In the genomic region with DNA sequence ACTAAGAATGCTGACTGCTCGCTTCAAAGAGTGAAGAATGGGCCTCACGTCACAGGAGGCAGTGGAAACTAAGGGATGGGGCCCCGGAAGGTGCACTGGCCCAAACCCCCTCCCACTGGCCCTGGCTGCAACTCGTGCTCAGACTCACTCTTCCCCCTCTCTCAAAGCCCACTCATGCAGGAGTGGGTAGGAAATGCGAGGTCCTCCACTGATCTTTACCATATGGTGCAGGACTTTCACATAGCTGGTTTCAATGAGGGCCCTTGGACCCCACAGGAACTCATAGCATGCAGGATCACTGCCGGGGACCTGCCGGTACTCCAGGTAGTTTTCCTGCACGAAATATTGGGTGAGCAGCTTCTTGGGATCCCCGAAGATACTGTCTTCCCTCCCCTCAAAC, we compare ENCODE assay signal across 14 cellular contexts. TPM values are rescaled to one million over a fixed set of nuclear protein-coding genes. Genes with fewer than 3 reads are reported as not detected.
DNase-seq lines count a peak whose midpoint lies in the region; TF ChIP-seq lines count a peak whose summit lies in the region.
"Not testable (repeated sequence)": the region's sequence is repeated elsewhere in the genome, so short reads cannot be mapped to it uniquely, and the experiment has no call there.
"Had no signal": no experiment of that assay in that cellular context is flagged by ENCODE, and none has a peak within 500 bp of the region (broad histone marks: within the 10 kb centered on the region; RNA-seq: fewer than 3 reads in every experiment).

No MANE protein-coding gene starts in this region.

- DNase-seq in activated CD4-positive, alpha-beta T cell treated with anti-CD3 and anti-CD28 coated beads, Interleukin-2, amount 10 ng/mL, durations not matched to agents 24 days and 14 days = peak; percentile 30
- DNase-seq in endodermal cell = peak; percentile 3
- DNase-seq in islet precursor cell = peak; percentile 17
- peak; percentile 85 for DNase-seq in mesenteric fat pad (ENCODE audit: low spot score)
- DNase-seq in posterior vena cava (ENCODE audit: low spot score) = peak; percentile 46
- peak; percentile 34 for DNase-seq in type B pancreatic cell (ENCODE audit: extremely low spot score, unreplicated experiment)

- H3K27me3 ChIP-seq in endodermal cell (ENCODE audit: control insufficient read depth, insufficient read depth, low read length, poor library complexity, severe bottlenecking) = not testable (repeated sequence)

- not testable (repeated sequence) for H3K27ac Mint-ChIP-seq in activated CD4-positive, alpha-beta T cell treated with anti-CD3 and anti-CD28 coated beads, Interleukin-2, amount 10 ng/mL, durations not matched to agents 24 days and 14 days; endodermal cell; type B pancreatic cell

- not testable (repeated sequence) for H3K9me3 Mint-ChIP-seq in activated CD4-positive, alpha-beta T cell treated with anti-CD3 and anti-CD28 coated beads, Interleukin-2, amount 10 ng/mL, durations not matched to agents 24 days and 14 days; endodermal cell; type B pancreatic cell

- not testable (repeated sequence) for H3K36me3 ChIP-seq in endodermal cell (ENCODE audit: control insufficient read depth, insufficient read depth, low read length)

- H3K4me3 Mint-ChIP-seq in activated CD4-positive, alpha-beta T cell treated with anti-CD3 and anti-CD28 coated beads, Interleukin-2, amount 10 ng/mL, durations not matched to agents 24 days and 14 days; endodermal cell; type B pancreatic cell: not testable (repeated sequence)

- not testable (repeated sequence) for H3K36me3 Mint-ChIP-seq in activated CD4-positive, alpha-beta T cell treated with anti-CD3 and anti-CD28 coated beads, Interleukin-2, amount 10 ng/mL, durations not matched to agents 24 days and 14 days (ENCODE audit: low read depth); endodermal cell (ENCODE audit: low read depth); type B pancreatic cell

- not testable (repeated sequence) for H3K9me3 ChIP-seq in endodermal cell (ENCODE audit: control insufficient read depth, low read length)

- intact Hi-C loops in activated CD4-positive, alpha-beta T cell treated with anti-CD3 and anti-CD28 coated beads, Interleukin-2, amount 10 ng/mL, durations not matched to agents 24 days and 14 days (cut with micrococcal nuclease); posterior vena cava (cut with DNase I): not testable (repeated sequence)

- not testable (repeated sequence) for TF ChIP-seq CTCF in endodermal cell (conservative IDR thresholded peaks at IDR 0.05); type B pancreatic cell (conservative IDR thresholded peaks at IDR 0.05)

- not testable (repeated sequence) for H3K27me3 Mint-ChIP-seq in activated CD4-positive, alpha-beta T cell treated with anti-CD3 and anti-CD28 coated beads, Interleukin-2, amount 10 ng/mL, durations not matched to agents 24 days and 14 days; endodermal cell (ENCODE audit: insufficient read depth); type B pancreatic cell

- WGBS in endodermal cell (ENCODE audit: insufficient coverage in 1 of 2, insufficient read length in 1 of 2), 2 experiments = 87 to 100% methylated on average over 1 to 6 of the region's 9 CpGs

- H3K4me3 ChIP-seq in endodermal cell (ENCODE audit: low read length) = not testable (repeated sequence)

- not testable (repeated sequence) for H3K4me1 Mint-ChIP-seq in activated CD4-positive, alpha-beta T cell treated with anti-CD3 and anti-CD28 coated beads, Interleukin-2, amount 10 ng/mL, durations not matched to agents 24 days and 14 days; endodermal cell; type B pancreatic cell (ENCODE audit: unreplicated experiment)

- H3K9ac ChIP-seq in endodermal cell (ENCODE audit: extremely low read depth, low read length, poor library complexity, severe bottlenecking) = not testable (repeated sequence)

- H3K4me1 ChIP-seq in endodermal cell (ENCODE audit: control insufficient read depth, insufficient read depth, low read length) = not testable (repeated sequence)

- H3K27ac ChIP-seq in endodermal cell (ENCODE audit: low read depth, low read length) = not testable (repeated sequence)

RNA-seq across cellular contexts. Expression of gene MAGEA6, which starts 2.9 kb away (rescaled TPM):
- total RNA-seq in activated CD4-positive, alpha-beta T cell treated with anti-CD3 and anti-CD28 coated beads, Interleukin-2, amount 10 ng/mL, durations not matched to agents 24 days and 14 days = not detected in 2 replicates
- not detected for total RNA-seq in endodermal cell
- not detected for polyA plus RNA-seq in endodermal cell (2013, experiment 1 of 2)
- polyA plus RNA-seq in endodermal cell (2013, experiment 2 of 2) = not detected
- total RNA-seq in mesenteric fat pad = not detected
- total RNA-seq in posterior vena cava = not detected
- not detected in 2 replicates for total RNA-seq in type B pancreatic cell (ENCODE audit: low replicate concordance)
- total RNA-seq: A673; CD4-positive, alpha-beta memory T cell; CD4-positive, CD25-positive, alpha-beta regulatory T cell; CD8-positive, alpha-beta memory T cell; G401; GM12878 had no signal
- polyA plus RNA-seq: AG04450; CD14-positive monocyte; CD4-positive, alpha-beta memory T cell; CD4-positive, CD25-positive, alpha-beta regulatory T cell; CD8-positive, alpha-beta memory T cell had no signal

RNA-seq across cellular contexts. Expression of gene CSAG3, which starts 7.5 kb away (rescaled TPM):
- 0.80 and 1.1 TPM in 2 replicates for total RNA-seq in activated CD4-positive, alpha-beta T cell treated with anti-CD3 and anti-CD28 coated beads, Interleukin-2, amount 10 ng/mL, durations not matched to agents 24 days and 14 days
- under 1 TPM in 1 of 2 donors, not detected in 1; 0.35 TPM for total RNA-seq in endodermal cell
- polyA plus RNA-seq in endodermal cell (2013, experiment 1 of 2) = 0.43 TPM
- not detected for polyA plus RNA-seq in endodermal cell (2013, experiment 2 of 2)
- not detected for total RNA-seq in mesenteric fat pad
- total RNA-seq in posterior vena cava = not detected
- total RNA-seq in type B pancreatic cell (ENCODE audit: low replicate concordance) = 0.40 TPM in 1 of 2 replicates, not detected in the other
- total RNA-seq: A673; CD4-positive, alpha-beta memory T cell; CD4-positive, CD25-positive, alpha-beta regulatory T cell; CD8-positive, alpha-beta memory T cell; G401 had no signal
- polyA plus RNA-seq: AG04450; CD14-positive monocyte; CD4-positive, alpha-beta memory T cell; CD8-positive, alpha-beta memory T cell had no signal

RNA-seq across cellular contexts. Expression of gene MAGEA2, which starts 12.9 kb away (rescaled TPM):
- total RNA-seq in activated CD4-positive, alpha-beta T cell treated with anti-CD3 and anti-CD28 coated beads, Interleukin-2, amount 10 ng/mL, durations not matched to agents 24 days and 14 days = not detected in 2 replicates
- total RNA-seq in endodermal cell (under 1 TPM in 1 of 2 donors, not detected in 1; 0.53 TPM), mesenteric fat pad (not detected), posterior vena cava (not detected), type B pancreatic cell (ENCODE audit: low replicate concordance) (0.69 TPM in 1 of 2 replicates, not detected in the other)
- not detected for polyA plus RNA-seq in endodermal cell (2013, experiment 1 of 2)
- not detected for polyA plus RNA-seq in endodermal cell (2013, experiment 2 of 2)
- total RNA-seq: A673; CD4-positive, alpha-beta memory T cell; CD4-positive, CD25-positive, alpha-beta regulatory T cell; CD8-positive, alpha-beta memory T cell; G401; GM12878 had no signal
- polyA plus RNA-seq: AG04450; CD14-positive monocyte; CD4-positive, alpha-beta memory T cell; CD4-positive, CD25-positive, alpha-beta regulatory T cell; CD8-positive, alpha-beta memory T cell had no signal

RNA-seq across cellular contexts. Expression of gene MAGEA12, which starts 33.0 kb away (rescaled TPM):
- not detected in 2 replicates for total RNA-seq in activated CD4-positive, alpha-beta T cell treated with anti-CD3 and anti-CD28 coated beads, Interleukin-2, amount 10 ng/mL, durations not matched to agents 24 days and 14 days
- not detected for total RNA-seq in endodermal cell
- not detected for polyA plus RNA-seq in endodermal cell (2013, experiment 1 of 2)
- polyA plus RNA-seq in endodermal cell (2013, experiment 2 of 2) = not detected
- total RNA-seq in mesenteric fat pad = not detected
- total RNA-seq in posterior vena cava = not detected
- total RNA-seq in type B pancreatic cell (ENCODE audit: low replicate concordance) = not detected in 2 replicates
- total RNA-seq: A673; CD4-positive, alpha-beta memory T cell; CD4-positive, CD25-positive, alpha-beta regulatory T cell; CD8-positive, alpha-beta memory T cell; G401; GM12878 had no signal
- polyA plus RNA-seq: AG04450; CD14-positive monocyte; CD4-positive, alpha-beta memory T cell; CD4-positive, CD25-positive, alpha-beta regulatory T cell; CD8-positive, alpha-beta memory T cell had no signal

RNA-seq across cellular contexts. Expression of gene CSAG1, which starts 33.0 kb away (rescaled TPM):
- total RNA-seq in activated CD4-positive, alpha-beta T cell treated with anti-CD3 and anti-CD28 coated beads, Interleukin-2, amount 10 ng/mL, durations not matched to agents 24 days and 14 days = not detected in 2 replicates
- total RNA-seq in endodermal cell = not detected
- not detected for polyA plus RNA-seq in endodermal cell (2013, experiment 1 of 2)
- polyA plus RNA-seq in endodermal cell (2013, experiment 2 of 2) = not detected
- not detected for total RNA-seq in mesenteric fat pad
- total RNA-seq in posterior vena cava = not detected
- not detected in 2 replicates for total RNA-seq in type B pancreatic cell (ENCODE audit: low replicate concordance)
- total RNA-seq: A673; CD4-positive, alpha-beta memory T cell; CD4-positive, CD25-positive, alpha-beta regulatory T cell; CD8-positive, alpha-beta memory T cell; G401; GM12878 had no signal
- polyA plus RNA-seq: AG04450; CD14-positive monocyte; CD4-positive, alpha-beta memory T cell; CD4-positive, CD25-positive, alpha-beta regulatory T cell; CD8-positive, alpha-beta memory T cell had no signal

Comparison
In these comparisons a context has a peak if more than half of its experiments do, and no peak if none do; other contexts are left out.
1. DNase-seq: peak in every context shown above with its lines; median percentile 85 in mesenteric fat pad; 46 in posterior vena cava; 34 in type B pancreatic cell; 30 in activated CD4-positive, alpha-beta T cell treated with anti-CD3 and anti-CD28 coated beads, Interleukin-2, amount 10 ng/mL, durations not matched to agents 24 days and 14 days; 17 in islet precursor cell; 3 in endodermal cell.